ENCODE assay signal across 8 cellular contexts in the genomic region with DNA sequence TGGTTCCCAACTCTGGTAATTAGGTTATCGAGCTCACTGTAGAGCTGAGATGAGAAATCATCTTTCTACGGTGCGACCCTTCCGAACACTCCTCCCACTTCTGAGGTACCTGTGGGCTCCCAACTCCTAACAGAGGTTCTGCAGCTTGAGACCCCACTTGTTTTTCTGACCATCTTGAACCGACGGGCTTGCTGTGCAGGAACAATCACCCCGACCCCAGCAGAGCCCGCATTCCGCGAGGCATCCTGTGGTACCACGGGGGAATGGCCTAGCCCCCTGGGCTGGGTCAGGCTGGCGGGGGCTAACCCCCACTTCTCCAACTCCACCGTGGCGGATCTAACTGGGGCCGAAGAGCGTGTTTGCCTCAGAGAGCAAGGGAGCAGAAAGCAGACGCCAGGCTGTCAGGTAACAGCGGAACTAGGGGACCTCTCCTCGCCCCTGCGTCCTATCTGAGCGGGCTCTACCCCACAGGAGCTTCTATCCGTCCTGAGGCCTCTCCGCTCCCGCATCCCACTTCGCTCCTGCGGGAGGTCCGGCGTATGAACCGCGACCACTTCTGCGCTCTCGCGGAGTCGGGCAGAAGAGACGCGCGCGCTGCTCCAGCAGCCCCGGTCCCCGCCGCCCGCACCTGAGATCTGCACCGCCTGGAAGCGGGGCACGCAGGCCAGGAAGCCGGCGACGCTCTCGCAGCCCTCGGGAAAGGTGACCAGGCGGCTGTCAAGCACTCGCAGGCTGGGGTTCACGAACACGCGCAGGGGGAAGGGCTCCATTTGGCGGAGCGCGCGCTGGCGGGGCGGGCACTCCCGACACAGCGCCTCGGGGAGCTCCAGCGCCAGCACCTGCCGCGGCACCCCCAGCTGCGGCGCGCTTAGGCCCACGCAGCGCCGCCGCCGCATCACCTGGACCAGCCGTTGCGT. TPM values are rescaled to one million over a fixed set of nuclear protein-coding genes. Genes with fewer than 3 reads are reported as not detected.
DNase-seq lines count a peak whose midpoint lies in the region; ATAC-seq and TF ChIP-seq lines count a peak whose summit lies in the region.

No MANE protein-coding gene starts in this region.

- H3K9me3 Mint-ChIP-seq in activated naive CD8-positive, alpha-beta T cell treated with anti-CD3 and anti-CD28 coated beads, Interleukin-2, amount 50 U/mL, for 24 hours: no peaks in the 10 kb centered on the region

- H3K27ac ChIP-seq in smooth muscle cell (ENCODE audit: low read depth): peak overlapping the region; percentile 87

- peaks cover 38% of the 10 kb centered on the region for H3K79me2 ChIP-seq in smooth muscle cell (ENCODE audit: low read depth)

- peak overlapping the region; percentile 92 for H3K4me2 ChIP-seq in smooth muscle cell

- H3K9ac ChIP-seq in NT2/D1 (ENCODE audit: insufficient read length, low read depth): peak overlapping the region; percentile 93
- peak overlapping the region; percentile 51 for H3K9ac ChIP-seq in iPS-15b (ENCODE audit: low read depth, low read length)
- peak overlapping the region; percentile 74 for H3K9ac ChIP-seq in smooth muscle cell (ENCODE audit: low read depth)

- peaks cover 33% of the 10 kb centered on the region for H4K20me1 ChIP-seq in smooth muscle cell (ENCODE audit: low read depth)

- no peaks in the 10 kb centered on the region for H3K27me3 Mint-ChIP-seq in activated naive CD8-positive, alpha-beta T cell treated with anti-CD3 and anti-CD28 coated beads, Interleukin-2, amount 50 U/mL, for 24 hours

- H3K27me3 ChIP-seq in HAP-1 (ENCODE audit: low read depth) (no peaks in the 10 kb centered on the region), NT2/D1 (ENCODE audit: insufficient read depth, insufficient read length) (no peaks in the 10 kb centered on the region), iPS-15b (ENCODE audit: control insufficient read depth, insufficient read depth, low read length) (no peaks in the 10 kb centered on the region), smooth muscle cell (ENCODE audit: low read depth) (no peaks in the 10 kb centered on the region)

- H3K4me3 ChIP-seq in GM12875 (ENCODE audit: low read depth, low read length) (peak overlapping the region; percentile 70), HAP-1 (peak overlapping the region; percentile 79), NT2/D1 (ENCODE audit: insufficient read length, low read depth) (peak overlapping the region; percentile 87), iPS-15b (ENCODE audit: low read depth, low read length) (peak overlapping the region; percentile 82), smooth muscle cell (peak overlapping the region; percentile 82)

- WGBS in smooth muscle cell (ENCODE audit: low lambda C conversion rate): 9% methylated on average over 67 of the region's 77 CpGs

- H3K4me1 Mint-ChIP-seq in activated naive CD8-positive, alpha-beta T cell treated with anti-CD3 and anti-CD28 coated beads, Interleukin-2, amount 50 U/mL, for 24 hours: peaks cover 53% of the 10 kb centered on the region

- TF ChIP-seq CTCF in GM12875 (IDR thresholded peaks at IDR 0.05; ENCODE audit: borderline replicate concordance, insufficient read depth, low read depth, low read length) (no peak), smooth muscle cell (IDR thresholded peaks at IDR 0.05; ENCODE audit: borderline replicate concordance, insufficient read depth, poor library complexity, severe bottlenecking) (no peak)

- no peak overlapping the region for H2AFZ ChIP-seq in smooth muscle cell (ENCODE audit: low read depth)

- peak; percentile 31 for ATAC-seq in activated naive CD8-positive, alpha-beta T cell treated with anti-CD3 and anti-CD28 coated beads, Interleukin-2, amount 50 U/mL, for 24 hours

- H3K36me3 Mint-ChIP-seq in activated naive CD8-positive, alpha-beta T cell treated with anti-CD3 and anti-CD28 coated beads, Interleukin-2, amount 50 U/mL, for 24 hours (ENCODE audit: low read depth): peaks cover 45% of the 10 kb centered on the region

- DNase-seq in HAP-1 (ENCODE audit: low spot score in 2 of 2) (peak in 1 of 2 experiments; percentile 46), NT2/D1 (ENCODE audit: low read depth, low spot score) (no peak), smooth muscle cell (lab: John Stamatoyannopoulos, UW; ENCODE audit: unreplicated experiment) (no peak), NCI-H446 (lab: John Stamatoyannopoulos, UW) (no peak), MV-4-11 (lab: John Stamatoyannopoulos, UW) (no peak)
- peak; percentile 47 for DNase-seq in activated naive CD8-positive, alpha-beta T cell treated with anti-CD3 and anti-CD28 coated beads, Interleukin-2, amount 50 U/mL, for 24 hours

- H3K9me3 ChIP-seq in HAP-1 (no peaks in the 10 kb centered on the region), NT2/D1 (ENCODE audit: insufficient read depth, low read length) (no peaks in the 10 kb centered on the region), iPS-15b (ENCODE audit: control insufficient read depth, insufficient read depth, low read length) (no peaks in the 10 kb centered on the region), smooth muscle cell (replicated peaks; ENCODE audit: low read depth) (no peaks in the 10 kb centered on the region)

- H3K36me3 ChIP-seq in HAP-1 (replicated peaks) (peaks cover 77% of the 10 kb centered on the region), NT2/D1 (ENCODE audit: insufficient read depth, insufficient read length, low read length) (peaks cover 75% of the 10 kb centered on the region), iPS-15b (ENCODE audit: control insufficient read depth, insufficient read depth, low read length) (peaks cover 45% of the 10 kb centered on the region), smooth muscle cell (ENCODE audit: low read depth) (no peaks in the 10 kb centered on the region)

- peak overlapping the region; percentile 87 for H3K4me3 Mint-ChIP-seq in activated naive CD8-positive, alpha-beta T cell treated with anti-CD3 and anti-CD28 coated beads, Interleukin-2, amount 50 U/mL, for 24 hours

- H3K4me1 ChIP-seq in HAP-1 (peaks cover 20% of the 10 kb centered on the region), NT2/D1 (ENCODE audit: insufficient read depth, insufficient read length) (peaks cover 5% of the 10 kb centered on the region), iPS-15b (ENCODE audit: control insufficient read depth, insufficient read depth, low read length) (peaks cover 11% of the 10 kb centered on the region), smooth muscle cell (ENCODE audit: low read depth) (peaks cover 16% of the 10 kb centered on the region)

- in situ Hi-C loops in HAP-1 (cut with MboI; ENCODE audit: low sequenced_read_pairs): no loop called here

- H3K27ac Mint-ChIP-seq in activated naive CD8-positive, alpha-beta T cell treated with anti-CD3 and anti-CD28 coated beads, Interleukin-2, amount 50 U/mL, for 24 hours: peak overlapping the region; percentile 69

- H3F3A ChIP-seq in smooth muscle cell (ENCODE audit: low read depth): peaks cover 3% of the 10 kb centered on the region

RNA-seq across cellular contexts. Expression of a gene that starts 0.8 kb away (rescaled TPM):
- 4.0 and 4.4 TPM in 2 replicates for total RNA-seq in smooth muscle cell
- polyA plus RNA-seq in smooth muscle cell: 5.4 and 12.2 TPM in 2 replicates

RNA-seq across cellular contexts. Expression of a gene that starts 9.7 kb away (rescaled TPM):
- total RNA-seq in smooth muscle cell: 33.5 and 35.6 TPM in 2 replicates
- polyA plus RNA-seq in smooth muscle cell: 26.6 and 37.2 TPM in 2 replicates

RNA-seq across cellular contexts. Expression of a gene that starts 9.9 kb away (rescaled TPM):
- total RNA-seq in smooth muscle cell: 13.3 and 17.0 TPM in 2 replicates
- 20.0 and 20.3 TPM in 2 replicates for polyA plus RNA-seq in smooth muscle cell

RNA-seq across cellular contexts. Expression of a gene that starts 18.5 kb away (rescaled TPM):
- total RNA-seq in smooth muscle cell: 18.7 and 21.5 TPM in 2 replicates
- 39.9 and 48.1 TPM in 2 replicates for polyA plus RNA-seq in smooth muscle cell

RNA-seq across cellular contexts. Expression of a gene that starts 22.0 kb away (rescaled TPM):
- 0.27 TPM in 1 of 2 replicates, not detected in the other for total RNA-seq in smooth muscle cell
- 0.23 and 1.3 TPM in 2 replicates for polyA plus RNA-seq in smooth muscle cell
